Comparison of ENCODE assay signal across 9 cellular contexts in genomic region chr18:12038082-12038660, GRCh38. TPM values are rescaled to one million over a fixed set of nuclear protein-coding genes. Genes with fewer than 3 reads are reported as not detected.
DNase-seq lines count a peak whose midpoint lies in the region; ATAC-seq and TF ChIP-seq lines count a peak whose summit lies in the region.
"Had no signal": no experiment of that assay in that cellular context is flagged by ENCODE, and none has a peak within 500 bp of the region (broad histone marks: within the 10 kb centered on the region; RNA-seq: fewer than 3 reads in every experiment).

No MANE protein-coding gene starts in this region.

- BruUV-seq in A673 (replicated peaks; lab: Mats Ljungman, UMichigan): no TSS peak

- H3K4me3 ChIP-seq in A673 (ENCODE audit: low read depth, low read length, poor library complexity, severe bottlenecking) (peak overlapping the region; percentile 57), gastroesophageal sphincter (peak overlapping the region; percentile 39 to 53)

- H3K36me3 ChIP-seq in A673 (ENCODE audit: insufficient read depth, low read length, poor library complexity, severe bottlenecking) (no peaks in the 10 kb centered on the region), gastroesophageal sphincter (peaks cover 0 to 5% of the 10 kb centered on the region in 2 donors)

- ATAC-seq in HG02610 (IDR thresholded peaks at IDR 0.05; ENCODE audit: unreplicated experiment): peak; percentile 8
- peak; percentile 20 for ATAC-seq in gastroesophageal sphincter
- no peak for ATAC-seq in GM21717 (IDR thresholded peaks at IDR 0.05; ENCODE audit: unreplicated experiment)
- no peak for ATAC-seq in GM21390 (IDR thresholded peaks at IDR 0.05; ENCODE audit: unreplicated experiment)

- no peak for TF ChIP-seq POLR2A in gastroesophageal sphincter (IDR thresholded peaks at IDR 0.05)

- H3K27me3 ChIP-seq in A673 (replicated peaks; ENCODE audit: insufficient read depth, low read depth, low read length, poor library complexity): no peaks in the 10 kb centered on the region
- no peaks in the 10 kb centered on the region for H3K27me3 ChIP-seq in gastroesophageal sphincter

- 0 to 100% methylated on average over 1 to 4 of the region's 30 CpGs for WGBS in gastroesophageal sphincter (ENCODE audit: low coverage in 1 of 2), 2 donors

- intact Hi-C loops in A673 (cut with micrococcal nuclease; ENCODE audit: unreplicated experiment): loop anchor here (2.0 kb wide), 1 partner anchor 381 kb away; no protein-coding TSS in a partner anchor
- intact Hi-C loops in posterior vena cava (cut with DNase I): loop anchor here (2.0 to 10.0 kb wide), 2 partner anchors 101 to 103 kb away; no protein-coding TSS in a partner anchor

- no peak overlapping the region for H3K27ac ChIP-seq in A673 (ENCODE audit: low read depth, low read length, poor library complexity, severe bottlenecking)
- peak overlapping the region in 2 of 4 donors; percentile 27 to 71 for H3K27ac ChIP-seq in gastroesophageal sphincter

- no peaks in the 10 kb centered on the region for H3K4me1 ChIP-seq in A673 (ENCODE audit: insufficient read depth, low read length, poor library complexity, severe bottlenecking)
- peaks cover 0 to 23% (median 6%) of the 10 kb centered on the region in 3 donors for H3K4me1 ChIP-seq in gastroesophageal sphincter

- H3K9me3 ChIP-seq in A673 (ENCODE audit: low read depth, low read length, poor library complexity, severe bottlenecking): no peaks in the 10 kb centered on the region
- no peaks in the 10 kb centered on the region for H3K9me3 ChIP-seq in gastroesophageal sphincter

- DNase-seq in A673 (ENCODE audit: low spot score): peak; percentile 23
- DNase-seq in activated CD8-positive, alpha-beta memory T cell treated with anti-CD3 and anti-CD28 coated beads for 24 hours: peak; percentile 78
- peak; percentile 79 for DNase-seq in posterior vena cava (ENCODE audit: low spot score)
- no peak for DNase-seq in DMS 273 treated with DMSO at 0.1 percent for 48 hours (lab: John Stamatoyannopoulos, UW)

- TF ChIP-seq EP300 in gastroesophageal sphincter (IDR thresholded peaks at IDR 0.05): no peak

- no peak for TF ChIP-seq CTCF in A673 (conservative IDR thresholded peaks at IDR 0.05; ENCODE audit: low read depth, low read length)
- no peak for TF ChIP-seq CTCF in gastroesophageal sphincter (IDR thresholded peaks at IDR 0.05)

- CTCF ChIA-PET in A673 (lab: Charles Lee): interaction anchor here (0.9 to 2.1 kb wide), 2 partner anchors 100 to 305 kb away, joined by 6 to 14 read pairs; no protein-coding TSS in a partner anchor

- POLR2A ChIA-PET in A673 (lab: Charles Lee; ENCODE audit: low non-redundant PET): no interaction called here

RNA-seq across cellular contexts. Expression of gene ANKRD62, which starts 55.5 kb away (rescaled TPM):
- total RNA-seq in A673 (2021) (not detected in 2 replicates), gastroesophageal sphincter (not detected), posterior vena cava (under 1 TPM in 1 of 2 donors, not detected in 1; 0.05 TPM)
- total RNA-seq: Daoy had no signal

RNA-seq across cellular contexts. Expression of gene IMPA2, which starts 56.9 kb away (rescaled TPM):
- total RNA-seq in A673 (2021): 22.4 and 33.7 TPM in 2 replicates
- 100 to 1,000 TPM; 112 to 385 (median 215) TPM for total RNA-seq in gastroesophageal sphincter
- 10 to 100 TPM; 14.9 to 31.5 TPM for total RNA-seq in posterior vena cava

Comparison
In these comparisons a context has a peak if more than half of its experiments do, and no peak if none do; other contexts are left out.
1. ATAC-seq: peak in HG02610 (single experiment) and gastroesophageal sphincter (single experiment); none in GM21717 (single experiment) and GM21390 (single experiment).